9 cellular contexts compared by ENCODE assay signal in the genomic region with DNA sequence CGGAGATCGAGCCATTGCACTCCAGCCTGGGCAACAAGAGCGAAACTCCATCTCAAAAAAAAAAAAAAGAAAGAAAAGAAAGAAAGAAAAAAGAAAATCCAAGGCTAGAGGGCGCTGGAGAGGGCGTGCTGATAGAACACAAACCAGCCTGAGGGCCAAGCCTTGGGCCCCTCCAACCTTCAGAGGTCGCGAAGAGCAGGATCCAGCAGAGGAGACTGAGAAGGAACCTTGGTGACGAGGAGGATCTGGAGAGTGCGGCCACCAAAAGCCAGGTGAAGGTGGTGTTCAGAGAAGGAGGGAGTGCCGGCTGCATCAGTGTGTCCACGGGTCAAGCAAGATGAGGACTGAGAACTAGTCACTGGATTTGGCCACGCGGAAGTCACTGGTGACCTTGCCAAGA. TPM values are rescaled to one million over a fixed set of nuclear protein-coding genes. Genes with fewer than 3 reads are reported as not detected.
DNase-seq lines count a peak whose midpoint lies in the region; ATAC-seq and TF ChIP-seq lines count a peak whose summit lies in the region.
"Had no signal": no experiment of that assay in that cellular context is flagged by ENCODE, and none has a peak within 500 bp of the region (broad histone marks: within the 10 kb centered on the region; RNA-seq: fewer than 3 reads in every experiment).

No MANE protein-coding gene starts in this region.

- CTCF ChIA-PET in AG04450 (lab: Charles Lee): interaction anchor here (0.6 to 3.5 kb wide), 24 partner anchors 12 to 1605 kb away, joined by 3 to 38 read pairs (median 6); a partner anchor contains a TSS

- H3K4me3 ChIP-seq in AG04450 (ENCODE audit: low read depth, low read length) (no peak overlapping the region), foreskin fibroblast (ENCODE audit: low read depth in 1 of 2, low read length in 2 of 2) (no peak overlapping the region)

- DNase-seq in AG04450 (ENCODE audit: low read depth, low spot score) (no peak), GM20000 (ENCODE audit: low spot score) (no peak), T-helper 17 cell (no peak), foreskin fibroblast (peak in 1 of 2 donors; percentile 45), amniotic stem cell (lab: John Stamatoyannopoulos, UW) (no peak), UCSD-AML1 (lab: John Stamatoyannopoulos, UW; ENCODE audit: unreplicated experiment) (no peak), anterior cingulate cortex (lab: John Stamatoyannopoulos, UW) (no peak)
- no peak for DNase-seq in activated CD4-positive, CD25-positive, alpha-beta regulatory T cell treated with anti-CD3 and anti-CD28 coated beads, Interleukin-2, amount 50 U/mL, for 72 hours
- DNase-seq: NK-92 treated with Interleukin-12 subunit alpha and Interleukin-12 subunit beta, amount 100 ng/mL, for 24 hours had no signal

- H3K27ac Mint-ChIP-seq in T-helper 17 cell: peak overlapping the region; percentile 60

- TF ChIP-seq CTCF in AG04450 (IDR thresholded peaks at IDR 0.05; ENCODE audit: low read depth, low read length) (peak; percentile 57), GM20000 (IDR thresholded peaks at IDR 0.05; ENCODE audit: extremely low read depth, missing control alignments) (peak; percentile 33), foreskin fibroblast (IDR thresholded peaks at IDR 0.05; ENCODE audit: low read depth, low read length) (peak; percentile 57)

- H3K9me3 ChIP-seq in AG04450 (ENCODE audit: control insufficient read depth, insufficient read depth, low read length): no peaks in the 10 kb centered on the region; the same call in 1 of the 2 replicates
- no peaks in the 10 kb centered on the region for H3K9me3 ChIP-seq in T-helper 17 cell (ENCODE audit: control insufficient read depth, low read length, poor library complexity, severe bottlenecking)

- peaks cover 16% of the 10 kb centered on the region for H3K4me1 Mint-ChIP-seq in T-helper 17 cell

- H3K27me3 ChIP-seq in AG04450 (ENCODE audit: control insufficient read depth, insufficient read depth, low read length): no peaks in the 10 kb centered on the region

- H3K27ac ChIP-seq in AG04450 (ENCODE audit: low read depth, low read length): no peak overlapping the region

- H3K27me3 Mint-ChIP-seq in T-helper 17 cell: no peaks in the 10 kb centered on the region

- ATAC-seq in T-helper 17 cell: no peak

- H3K36me3 Mint-ChIP-seq in T-helper 17 cell (ENCODE audit: low read depth): no peaks in the 10 kb centered on the region

- H3K4me3 Mint-ChIP-seq in T-helper 17 cell: no peak overlapping the region

- POLR2A ChIA-PET in AG04450 (lab: Yijun Ruan, JAX): no interaction called here

RNA-seq across cellular contexts. Expression of a gene that starts 4.1 kb away (rescaled TPM):
- polyA plus RNA-seq in AG04450 (2011; rRNA removed): 189 and 300 TPM in 2 replicates
- 792 and 915 TPM in 2 replicates for polyA minus RNA-seq in AG04450 (2011; rRNA and poly(A)+ RNA removed)
- 100 to 1,000 TPM; 318 to 366 TPM for total RNA-seq in T-helper 17 cell
